1 cellular context compared by ENCODE assay signal in the genomic region with DNA sequence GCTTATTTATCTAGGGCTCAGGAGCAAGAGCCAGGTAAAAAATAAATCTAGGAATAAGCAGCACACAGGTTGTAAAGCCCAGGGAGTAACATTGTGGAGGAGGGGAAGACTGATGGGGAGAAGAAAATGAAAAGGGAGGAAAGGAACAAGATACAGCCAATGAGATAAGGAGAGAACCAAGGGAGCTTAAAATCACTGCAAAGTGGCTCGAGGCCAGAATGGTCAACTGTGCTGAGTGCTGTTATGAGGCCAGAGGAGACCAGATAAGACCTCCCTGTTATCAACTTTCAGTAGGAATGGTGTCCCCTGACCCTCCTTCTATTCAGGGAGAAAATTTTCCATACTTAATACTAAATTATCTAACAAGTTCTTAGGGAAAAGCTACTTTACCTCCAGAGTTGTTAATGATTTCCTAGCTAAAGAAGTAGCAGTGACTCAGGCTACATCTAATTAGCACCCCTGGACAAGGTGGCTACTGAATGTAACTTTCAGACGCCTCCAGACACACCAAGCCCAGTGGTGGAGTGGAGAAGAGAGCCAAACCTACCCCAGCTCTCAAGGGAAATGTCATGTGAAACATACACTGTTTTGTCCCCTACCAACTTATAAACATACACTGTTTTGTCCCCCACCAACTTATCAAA.
TF ChIP-seq lines count a peak whose summit lies in the region.

No MANE protein-coding gene starts in this region.

TF ChIP-seq in WTC11, 78 proteins besides CTCF, POLR2A, EP300 and RAD21 (continued from another document):
- TF ChIP-seq, protein P1, sequence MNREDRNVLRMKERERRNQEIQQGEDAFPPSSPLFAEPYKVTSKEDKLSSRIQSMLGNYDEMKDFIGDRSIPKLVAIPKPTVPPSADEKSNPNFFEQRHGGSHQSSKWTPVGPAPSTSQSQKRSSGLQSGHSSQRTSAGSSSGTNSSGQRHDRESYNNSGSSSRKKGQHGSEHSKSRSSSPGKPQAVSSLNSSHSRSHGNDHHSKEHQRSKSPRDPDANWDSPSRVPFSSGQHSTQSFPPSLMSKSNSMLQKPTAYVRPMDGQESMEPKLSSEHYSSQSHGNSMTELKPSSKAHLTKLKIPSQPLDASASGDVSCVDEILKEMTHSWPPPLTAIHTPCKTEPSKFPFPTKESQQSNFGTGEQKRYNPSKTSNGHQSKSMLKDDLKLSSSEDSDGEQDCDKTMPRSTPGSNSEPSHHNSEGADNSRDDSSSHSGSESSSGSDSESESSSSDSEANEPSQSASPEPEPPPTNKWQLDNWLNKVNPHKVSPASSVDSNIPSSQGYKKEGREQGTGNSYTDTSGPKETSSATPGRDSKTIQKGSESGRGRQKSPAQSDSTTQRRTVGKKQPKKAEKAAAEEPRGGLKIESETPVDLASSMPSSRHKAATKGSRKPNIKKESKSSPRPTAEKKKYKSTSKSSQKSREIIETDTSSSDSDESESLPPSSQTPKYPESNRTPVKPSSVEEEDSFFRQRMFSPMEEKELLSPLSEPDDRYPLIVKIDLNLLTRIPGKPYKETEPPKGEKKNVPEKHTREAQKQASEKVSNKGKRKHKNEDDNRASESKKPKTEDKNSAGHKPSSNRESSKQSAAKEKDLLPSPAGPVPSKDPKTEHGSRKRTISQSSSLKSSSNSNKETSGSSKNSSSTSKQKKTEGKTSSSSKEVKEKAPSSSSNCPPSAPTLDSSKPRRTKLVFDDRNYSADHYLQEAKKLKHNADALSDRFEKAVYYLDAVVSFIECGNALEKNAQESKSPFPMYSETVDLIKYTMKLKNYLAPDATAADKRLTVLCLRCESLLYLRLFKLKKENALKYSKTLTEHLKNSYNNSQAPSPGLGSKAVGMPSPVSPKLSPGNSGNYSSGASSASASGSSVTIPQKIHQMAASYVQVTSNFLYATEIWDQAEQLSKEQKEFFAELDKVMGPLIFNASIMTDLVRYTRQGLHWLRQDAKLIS (CRISPR knock-in tag; IDR thresholded peaks at IDR 0.05; ENCODE audit: borderline replicate concordance) = no peak
- TF ChIP-seq ZNF232 (CRISPR knock-in tag; IDR thresholded peaks at IDR 0.05) = no peak
- TF ChIP-seq EMX1 (CRISPR knock-in tag; IDR thresholded peaks at IDR 0.05) = no peak
- no peak for TF ChIP-seq USF1 (CRISPR knock-in tag; IDR thresholded peaks at IDR 0.05)
- no peak for TF ChIP-seq ZNF121 (CRISPR knock-in tag; IDR thresholded peaks at IDR 0.05)
- TF ChIP-seq, protein P2, sequence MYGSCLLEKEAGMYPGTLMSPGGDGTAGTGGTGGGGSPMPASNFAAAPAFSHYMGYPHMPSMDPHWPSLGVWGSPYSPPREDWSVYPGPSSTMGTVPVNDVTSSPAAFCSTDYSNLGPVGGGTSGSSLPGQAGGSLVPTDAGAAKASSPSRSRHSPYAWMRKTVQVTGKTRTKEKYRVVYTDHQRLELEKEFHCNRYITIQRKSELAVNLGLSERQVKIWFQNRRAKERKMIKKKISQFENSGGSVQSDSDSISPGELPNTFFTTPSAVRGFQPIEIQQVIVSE (CRISPR knock-in tag; IDR thresholded peaks at IDR 0.05; ENCODE audit: borderline replicate concordance) = no peak
- TF ChIP-seq CREM (CRISPR knock-in tag; IDR thresholded peaks at IDR 0.05) = no peak
- TF ChIP-seq FOXJ3 (CRISPR knock-in tag; IDR thresholded peaks at IDR 0.05; ENCODE audit: borderline replicate concordance) = no peak
